1 cellular context compared by ENCODE assay signal in the genomic region with DNA sequence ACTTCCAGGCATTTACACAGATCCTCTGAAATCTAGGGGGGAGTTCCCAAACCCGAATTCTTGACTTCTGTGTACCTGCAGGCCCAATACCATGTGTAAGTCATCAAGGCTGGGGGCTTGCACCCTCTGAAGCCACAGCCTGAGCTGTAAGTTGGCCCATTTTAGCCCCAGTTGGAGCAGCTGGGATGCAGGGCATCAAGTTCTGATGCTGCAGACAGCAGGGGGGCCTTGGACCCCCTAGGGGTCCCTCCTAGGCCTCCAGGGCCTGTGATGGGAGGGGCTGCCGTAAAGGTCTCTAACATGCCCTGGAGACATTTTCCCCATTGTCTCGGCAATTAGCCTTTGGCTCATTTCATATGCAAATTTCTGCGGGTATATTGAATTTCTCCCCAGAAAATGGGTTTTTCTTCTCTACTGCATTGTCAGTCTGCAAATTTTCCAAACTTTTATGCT.
TF ChIP-seq lines count a peak whose summit lies in the region.

No MANE protein-coding gene starts in this region.

TF ChIP-seq in HepG2, 621 proteins besides CTCF, POLR2A, EP300 and RAD21 (continued from another document):
- no peak for TF ChIP-seq ZNF280B (CRISPR knock-in tag; IDR thresholded peaks at IDR 0.05; ENCODE audit: borderline replicate concordance)
- TF ChIP-seq, protein P1, sequence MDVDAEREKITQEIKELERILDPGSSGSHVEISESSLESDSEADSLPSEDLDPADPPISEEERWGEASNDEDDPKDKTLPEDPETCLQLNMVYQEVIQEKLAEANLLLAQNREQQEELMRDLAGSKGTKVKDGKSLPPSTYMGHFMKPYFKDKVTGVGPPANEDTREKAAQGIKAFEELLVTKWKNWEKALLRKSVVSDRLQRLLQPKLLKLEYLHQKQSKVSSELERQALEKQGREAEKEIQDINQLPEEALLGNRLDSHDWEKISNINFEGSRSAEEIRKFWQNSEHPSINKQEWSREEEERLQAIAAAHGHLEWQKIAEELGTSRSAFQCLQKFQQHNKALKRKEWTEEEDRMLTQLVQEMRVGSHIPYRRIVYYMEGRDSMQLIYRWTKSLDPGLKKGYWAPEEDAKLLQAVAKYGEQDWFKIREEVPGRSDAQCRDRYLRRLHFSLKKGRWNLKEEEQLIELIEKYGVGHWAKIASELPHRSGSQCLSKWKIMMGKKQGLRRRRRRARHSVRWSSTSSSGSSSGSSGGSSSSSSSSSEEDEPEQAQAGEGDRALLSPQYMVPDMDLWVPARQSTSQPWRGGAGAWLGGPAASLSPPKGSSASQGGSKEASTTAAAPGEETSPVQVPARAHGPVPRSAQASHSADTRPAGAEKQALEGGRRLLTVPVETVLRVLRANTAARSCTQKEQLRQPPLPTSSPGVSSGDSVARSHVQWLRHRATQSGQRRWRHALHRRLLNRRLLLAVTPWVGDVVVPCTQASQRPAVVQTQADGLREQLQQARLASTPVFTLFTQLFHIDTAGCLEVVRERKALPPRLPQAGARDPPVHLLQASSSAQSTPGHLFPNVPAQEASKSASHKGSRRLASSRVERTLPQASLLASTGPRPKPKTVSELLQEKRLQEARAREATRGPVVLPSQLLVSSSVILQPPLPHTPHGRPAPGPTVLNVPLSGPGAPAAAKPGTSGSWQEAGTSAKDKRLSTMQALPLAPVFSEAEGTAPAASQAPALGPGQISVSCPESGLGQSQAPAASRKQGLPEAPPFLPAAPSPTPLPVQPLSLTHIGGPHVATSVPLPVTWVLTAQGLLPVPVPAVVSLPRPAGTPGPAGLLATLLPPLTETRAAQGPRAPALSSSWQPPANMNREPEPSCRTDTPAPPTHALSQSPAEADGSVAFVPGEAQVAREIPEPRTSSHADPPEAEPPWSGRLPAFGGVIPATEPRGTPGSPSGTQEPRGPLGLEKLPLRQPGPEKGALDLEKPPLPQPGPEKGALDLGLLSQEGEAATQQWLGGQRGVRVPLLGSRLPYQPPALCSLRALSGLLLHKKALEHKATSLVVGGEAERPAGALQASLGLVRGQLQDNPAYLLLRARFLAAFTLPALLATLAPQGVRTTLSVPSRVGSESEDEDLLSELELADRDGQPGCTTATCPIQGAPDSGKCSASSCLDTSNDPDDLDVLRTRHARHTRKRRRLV (CRISPR knock-in tag; IDR thresholded peaks at IDR 0.05) = no peak
- TF ChIP-seq, protein P2, sequence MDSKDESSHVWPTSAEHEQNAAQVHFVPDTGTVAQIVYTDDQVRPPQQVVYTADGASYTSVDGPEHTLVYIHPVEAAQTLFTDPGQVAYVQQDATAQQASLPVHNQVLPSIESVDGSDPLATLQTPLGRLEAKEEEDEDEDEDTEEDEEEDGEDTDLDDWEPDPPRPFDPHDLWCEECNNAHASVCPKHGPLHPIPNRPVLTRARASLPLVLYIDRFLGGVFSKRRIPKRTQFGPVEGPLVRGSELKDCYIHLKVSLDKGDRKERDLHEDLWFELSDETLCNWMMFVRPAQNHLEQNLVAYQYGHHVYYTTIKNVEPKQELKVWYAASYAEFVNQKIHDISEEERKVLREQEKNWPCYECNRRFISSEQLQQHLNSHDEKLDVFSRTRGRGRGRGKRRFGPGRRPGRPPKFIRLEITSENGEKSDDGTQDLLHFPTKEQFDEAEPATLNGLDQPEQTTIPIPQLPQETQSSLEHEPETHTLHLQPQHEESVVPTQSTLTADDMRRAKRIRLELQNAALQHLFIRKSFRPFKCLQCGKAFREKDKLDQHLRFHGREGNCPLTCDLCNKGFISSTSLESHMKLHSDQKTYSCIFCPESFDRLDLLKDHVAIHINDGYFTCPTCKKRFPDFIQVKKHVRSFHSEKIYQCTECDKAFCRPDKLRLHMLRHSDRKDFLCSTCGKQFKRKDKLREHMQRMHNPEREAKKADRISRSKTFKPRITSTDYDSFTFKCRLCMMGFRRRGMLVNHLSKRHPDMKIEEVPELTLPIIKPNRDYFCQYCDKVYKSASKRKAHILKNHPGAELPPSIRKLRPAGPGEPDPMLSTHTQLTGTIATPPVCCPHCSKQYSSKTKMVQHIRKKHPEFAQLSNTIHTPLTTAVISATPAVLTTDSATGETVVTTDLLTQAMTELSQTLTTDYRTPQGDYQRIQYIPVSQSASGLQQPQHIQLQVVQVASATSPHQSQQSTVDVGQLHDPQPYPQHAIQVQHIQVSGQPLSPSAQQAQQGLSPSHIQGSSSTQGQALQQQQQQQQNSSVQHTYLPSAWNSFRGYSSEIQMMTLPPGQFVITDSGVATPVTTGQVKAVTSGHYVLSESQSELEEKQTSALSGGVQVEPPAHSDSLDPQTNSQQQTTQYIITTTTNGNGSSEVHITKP (CRISPR knock-in tag; IDR thresholded peaks at IDR 0.05; ENCODE audit: low read depth) = no peak
- TF ChIP-seq SALL2 (CRISPR knock-in tag; IDR thresholded peaks at IDR 0.05) = no peak
- no peak for TF ChIP-seq SMARCE1 (IDR thresholded peaks at IDR 0.05; ENCODE audit: borderline replicate concordance)
- no peak for TF ChIP-seq FOXM1 (CRISPR knock-in tag; IDR thresholded peaks at IDR 0.05)
- TF ChIP-seq ZNF12 (CRISPR knock-in tag; IDR thresholded peaks at IDR 0.05) = no peak
